Comparison of ENCODE assay signal across 11 cellular contexts in genomic region chr17:17055286-17056166, GRCh38. TPM values are rescaled to one million over a fixed set of nuclear protein-coding genes. Genes with fewer than 3 reads are reported as not detected.
DNase-seq lines count a peak whose midpoint lies in the region; FAIRE-seq and TF ChIP-seq lines count a peak whose summit lies in the region.
"Had no signal": no experiment of that assay in that cellular context is flagged by ENCODE, and none has a peak within 500 bp of the region (broad histone marks: within the 10 kb centered on the region; RNA-seq: fewer than 3 reads in every experiment).

No MANE protein-coding gene starts in this region.

- TF ChIP-seq POLR2A in endothelial cell of umbilical vein (IDR thresholded peaks at IDR 0.05; ENCODE audit: low read depth, low read length): no peak

- CTCF ChIA-PET in endothelial cell of umbilical vein (lab: Charles Lee): interaction anchor here (0.7 to 1.2 kb wide), 4 partner anchors 12 to 87 kb away, joined by 3 to 4 read pairs (median 4); no protein-coding TSS in a partner anchor

- POLR2A ChIA-PET in endothelial cell of umbilical vein (lab: Charles Lee): no interaction called here

- H3K4me3 Mint-ChIP-seq in mesothelial cell of epicardium: no peak overlapping the region

- H3K9ac ChIP-seq in endothelial cell of umbilical vein (replicated peaks; ENCODE audit: extremely low read depth, insufficient read depth, low read length): no peak overlapping the region

- DNase-seq in activated CD4-positive, CD25-positive, alpha-beta regulatory T cell treated with anti-CD3 and anti-CD28 coated beads, Interleukin-2, amount 50 U/mL, for 72 hours: peak; percentile 6
- no peak for DNase-seq in activated CD4-positive, CD25-positive, alpha-beta regulatory T cell (lab: John Stamatoyannopoulos, UW)
- DNase-seq in endothelial cell of umbilical vein (ENCODE audit: low read depth, low spot score) (peak; percentile 32), mesothelial cell of epicardium (ENCODE audit: low spot score in 2 of 2, unreplicated experiment in 2 of 2) (no peak), NCI-H1105 treated with DMSO at 0.1 percent for 48 hours (lab: John Stamatoyannopoulos, UW) (no peak), COLO668 (lab: John Stamatoyannopoulos, UW; ENCODE audit: unreplicated experiment) (no peak), HTR-8/SVneo (ENCODE audit: insufficient read length, low spot score) (no peak)
- DNase-seq: activated T-cell treated with anti-CD3 and anti-CD28 coated beads for 4 hours, mucosa of descending colon, NCI-H2171 treated with DMSO at 0.1 percent for 48 hours had no signal

- H4K20me1 ChIP-seq in endothelial cell of umbilical vein (replicated peaks; ENCODE audit: control insufficient read depth, extremely low read depth, insufficient read depth, low read length): peaks cover 3% of the 10 kb centered on the region

- peaks cover 1% of the 10 kb centered on the region for H3K36me3 Mint-ChIP-seq in mesothelial cell of epicardium

- intact Hi-C loops in endothelial cell of umbilical vein (cut with micrococcal nuclease): no loop called here

- BruUV-seq in endothelial cell of umbilical vein (replicated peaks; lab: Mats Ljungman, UMichigan): no TSS peak

- dilution Hi-C loops in endothelial cell of umbilical vein (cut with MboI; ENCODE audit: extremely low pct_ligation_motif_present, low sequenced_read_pairs): no loop called here

- H3K9me3 ChIP-seq in endothelial cell of umbilical vein (replicated peaks; ENCODE audit: control insufficient read depth, insufficient read depth, low read length): no peaks in the 10 kb centered on the region
- H3K9me3 ChIP-seq: mucosa of descending colon had no signal

- no peak overlapping the region for H3K4me2 ChIP-seq in endothelial cell of umbilical vein (ENCODE audit: insufficient read depth, low read length)

- H3K4me3 ChIP-seq in endothelial cell of umbilical vein (replicated peaks in 1 of 3; ENCODE audit: insufficient read depth in 1 of 3, low read depth in 1 of 3, low read length in 3 of 3) (no peak overlapping the region), urinary bladder (ENCODE audit: low read depth, low read length) (no peak overlapping the region)
- H3K4me3 ChIP-seq: mucosa of descending colon had no signal

- no peaks in the 10 kb centered on the region for H3K9me1 ChIP-seq in endothelial cell of umbilical vein (replicated peaks; ENCODE audit: control insufficient read depth, extremely low read depth, insufficient read depth, low read length)

- FAIRE-seq in endothelial cell of umbilical vein (lab: Jason Lieb, UNC): peak; percentile 8
- FAIRE-seq in HTR-8/SVneo (lab: Jason Lieb, UNC): no peak

- H3K27me3 Mint-ChIP-seq in mesothelial cell of epicardium (ENCODE audit: low read depth): no peaks in the 10 kb centered on the region

- H3K27ac ChIP-seq in endothelial cell of umbilical vein (ENCODE audit: insufficient read depth, low read depth, low read length): no peak overlapping the region
- H3K27ac ChIP-seq in urinary bladder (ENCODE audit: low read depth): peak overlapping the region; percentile 41

- peaks cover 22% of the 10 kb centered on the region for H3K4me1 Mint-ChIP-seq in mesothelial cell of epicardium

- no peaks in the 10 kb centered on the region for H3K9me3 Mint-ChIP-seq in mesothelial cell of epicardium

- TF ChIP-seq CTCF in endothelial cell of umbilical vein (IDR thresholded peaks at IDR 0.05; ENCODE audit: extremely low read depth in 1 of 2, insufficient read depth in 1 of 2, low read depth in 1 of 2, low read length in 2 of 2): no peak
- no peak for TF ChIP-seq CTCF in mesothelial cell of epicardium (IDR thresholded peaks at IDR 0.05; ENCODE audit: unreplicated experiment)

- H3K27ac Mint-ChIP-seq in mesothelial cell of epicardium: peak overlapping the region; percentile 73

- 61% methylated on average over 16 of the region's 16 CpGs for WGBS in urinary bladder

- no peak overlapping the region for H2AFZ ChIP-seq in endothelial cell of umbilical vein (ENCODE audit: low read depth, low read length)

- peaks cover 19% of the 10 kb centered on the region for H3K4me1 ChIP-seq in endothelial cell of umbilical vein (ENCODE audit: control insufficient read depth, extremely low read depth, insufficient read depth, low read length)
- H3K4me1 ChIP-seq in urinary bladder (ENCODE audit: insufficient read depth): peaks cover 4% of the 10 kb centered on the region

- peaks cover 0 to 4% of the 10 kb centered on the region in 2 experiments for H3K36me3 ChIP-seq in endothelial cell of umbilical vein (ENCODE audit: control insufficient read depth in 2 of 2, extremely low read depth in 1 of 2, insufficient read depth in 2 of 2, low read length in 2 of 2)
- H3K36me3 ChIP-seq in urinary bladder (ENCODE audit: insufficient read depth): no peaks in the 10 kb centered on the region

- H3K79me2 ChIP-seq in endothelial cell of umbilical vein (ENCODE audit: control insufficient read depth, insufficient read depth, low read length): peaks cover 100% of the 10 kb centered on the region

- no peaks in the 10 kb centered on the region for H3K27me3 ChIP-seq in endothelial cell of umbilical vein (ENCODE audit: control insufficient read depth in 2 of 2, insufficient read depth in 2 of 2, low read length in 2 of 2)

TF ChIP-seq in endothelial cell of umbilical vein, 7 proteins besides CTCF, POLR2A, EP300 and RAD21:
- TF ChIP-seq MYC (IDR thresholded peaks at IDR 0.05; ENCODE audit: low read depth, low read length) (no peak), EZH2 (IDR thresholded peaks at IDR 0.05; ENCODE audit: borderline replicate concordance, low read depth, low read length, severe bottlenecking) (no peak), POLR2AphosphoS5 (IDR thresholded peaks at IDR 0.05; ENCODE audit: insufficient read depth, low read depth, low read length) (no peak), JUN (IDR thresholded peaks at IDR 0.05; ENCODE audit: borderline replicate concordance, insufficient read depth, insufficient read length, low read depth) (no peak)

RNA-seq across cellular contexts. Expression of gene MPRIP, which starts 13.3 kb away (rescaled TPM):
- total RNA-seq in endothelial cell of umbilical vein (246 and 262 TPM in 2 replicates), mesothelial cell of epicardium (224 to 228 TPM (median 225 TPM) in 3 replicates), urinary bladder (91.4 TPM)
- polyA plus RNA-seq in endothelial cell of umbilical vein (94.6 and 102 TPM in 2 replicates), urinary bladder (158 TPM)
- polyA plus RNA-seq in endothelial cell of umbilical vein (2011; cell fraction: cytosol; rRNA removed): 84.4 and 92.1 TPM in 2 replicates
- polyA plus RNA-seq in endothelial cell of umbilical vein (2011; cell fraction: nucleus; rRNA removed): 160 and 171 TPM in 2 replicates
- 165 and 190 TPM in 2 replicates for polyA plus RNA-seq in endothelial cell of umbilical vein (2012)
- polyA minus RNA-seq in endothelial cell of umbilical vein: 177 and 225 TPM in 2 replicates
- 72.5 TPM for polyA minus RNA-seq in endothelial cell of umbilical vein (2011; cell fraction: cytosol; rRNA and poly(A)+ RNA removed)
- 129 and 135 TPM in 2 replicates for polyA minus RNA-seq in endothelial cell of umbilical vein (2011; cell fraction: nucleus; rRNA and poly(A)+ RNA removed)

Comparison
In these comparisons a context has a peak if more than half of its experiments do, and no peak if none do; other contexts are left out.
1. DNase-seq: peak in activated CD4-positive, CD25-positive, alpha-beta regulatory T cell treated with anti-CD3 and anti-CD28 coated beads, Interleukin-2, amount 50 U/mL, for 72 hours (single experiment) and endothelial cell of umbilical vein (single experiment); none in activated CD4-positive, CD25-positive, alpha-beta regulatory T cell (0 of 4), mesothelial cell of epicardium (0 of 2), NCI-H1105 treated with DMSO at 0.1 percent for 48 hours (single experiment), COLO668 (single experiment) and HTR-8/SVneo (single experiment).